Comparison of ENCODE assay signal across 1 cellular context in the genomic region with DNA sequence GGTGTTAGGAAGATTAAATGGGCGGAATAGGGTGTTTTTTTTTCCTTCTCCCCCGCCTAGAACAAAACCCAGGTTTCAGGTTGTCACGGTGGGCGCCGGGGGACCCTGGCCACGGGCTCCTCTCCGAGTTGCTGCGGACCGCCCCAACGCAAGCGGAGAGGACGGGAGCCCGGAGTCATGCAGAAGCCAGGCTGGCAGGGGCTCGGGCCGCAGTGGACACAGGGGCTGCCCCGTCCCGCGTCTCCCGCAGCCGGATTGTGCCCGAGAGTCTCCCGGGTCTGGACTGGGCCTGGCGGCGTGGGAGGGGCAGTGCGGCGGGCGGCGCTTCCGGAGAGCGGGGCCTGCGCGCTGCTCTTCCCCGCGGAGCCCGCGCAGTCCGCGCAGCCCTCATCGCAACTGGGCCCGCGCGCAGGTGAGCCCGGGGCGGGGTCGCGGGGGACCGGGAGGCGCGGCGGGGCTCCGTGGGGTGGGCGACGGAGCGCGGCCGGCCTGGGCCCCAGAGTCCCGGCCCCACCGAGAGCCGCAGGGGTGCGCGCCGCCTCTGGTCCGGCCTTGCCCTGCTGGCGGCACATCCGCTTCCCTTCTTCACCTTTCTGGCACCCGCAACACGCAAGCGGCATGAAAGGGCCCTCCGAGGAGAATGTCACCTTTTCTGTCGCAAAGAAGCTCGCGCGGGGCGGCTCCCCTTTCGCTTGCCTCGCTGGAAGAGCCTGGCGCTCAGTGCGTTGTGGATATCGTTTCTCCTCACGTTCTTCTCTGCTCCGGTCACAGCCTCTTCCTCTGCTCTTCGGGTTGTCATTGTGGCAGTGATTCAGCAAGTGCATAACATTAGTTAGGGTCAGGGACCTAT.
TF ChIP-seq lines count a peak whose summit lies in the region.

A gene with protein sequence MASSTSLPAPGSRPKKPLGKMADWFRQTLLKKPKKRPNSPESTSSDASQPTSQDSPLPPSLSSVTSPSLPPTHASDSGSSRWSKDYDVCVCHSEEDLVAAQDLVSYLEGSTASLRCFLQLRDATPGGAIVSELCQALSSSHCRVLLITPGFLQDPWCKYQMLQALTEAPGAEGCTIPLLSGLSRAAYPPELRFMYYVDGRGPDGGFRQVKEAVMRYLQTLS (plus strand): TSS at position 352 of the 850 bp plus-strand sequence. CDS start 7,802 bp downstream, outside the sequence.

TF ChIP-seq in endothelial cell of umbilical vein, 7 proteins besides CTCF, POLR2A, EP300 and RAD21:
- TF ChIP-seq MYC (IDR thresholded peaks at IDR 0.05; ENCODE audit: low read depth, low read length) (no peak), JUN (IDR thresholded peaks at IDR 0.05; ENCODE audit: borderline replicate concordance, insufficient read depth, insufficient read length, low read depth) (no peak), POLR2AphosphoS5 (IDR thresholded peaks at IDR 0.05; ENCODE audit: insufficient read depth, low read depth, low read length) (peak; percentile 73)
- TF ChIP-seq, protein P1, sequence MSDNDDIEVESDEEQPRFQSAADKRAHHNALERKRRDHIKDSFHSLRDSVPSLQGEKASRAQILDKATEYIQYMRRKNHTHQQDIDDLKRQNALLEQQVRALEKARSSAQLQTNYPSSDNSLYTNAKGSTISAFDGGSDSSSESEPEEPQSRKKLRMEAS (IDR thresholded peaks at IDR 0.05; ENCODE audit: insufficient read depth, insufficient read length), result no peak
